7 cellular contexts compared by ENCODE assay signal in genomic region chr17:82384730-82385429, GRCh38. TPM values are rescaled to one million over a fixed set of nuclear protein-coding genes. Genes with fewer than 3 reads are reported as not detected.
DNase-seq lines count a peak whose midpoint lies in the region; ATAC-seq and TF ChIP-seq lines count a peak whose summit lies in the region.

No MANE protein-coding gene starts in this region.

- no peaks in the 10 kb centered on the region for H3K9me3 Mint-ChIP-seq in activated CD8-positive, alpha-beta T cell treated with anti-CD3 and anti-CD28 coated beads for 36 hours

- POLR2A ChIA-PET in activated CD8-positive, alpha-beta T cell treated with anti-CD3 and anti-CD28 coated beads for 36 hours (lab: Charles Lee), result interaction anchor here (0.6 to 1.4 kb wide), 3 partner anchors 14 to 185 kb away, joined by 3 to 6 read pairs (median 3); no protein-coding TSS in a partner anchor

- no peak for TF ChIP-seq POLR2A in thyroid gland (IDR thresholded peaks at IDR 0.05)
- TF ChIP-seq POLR2A in GM18505 (IDR thresholded peaks at IDR 0.05; ENCODE audit: borderline replicate concordance, extremely low read depth, insufficient read depth, insufficient read length), result no peak

- no peak overlapping the region for H3K4me3 Mint-ChIP-seq in activated CD8-positive, alpha-beta T cell treated with anti-CD3 and anti-CD28 coated beads for 36 hours

- no peak for ATAC-seq in activated CD8-positive, alpha-beta T cell treated with anti-CD3 and anti-CD28 coated beads for 36 hours
- ATAC-seq in GM18505 (IDR thresholded peaks at IDR 0.05; ENCODE audit: unreplicated experiment), result no peak

- WGBS in thyroid gland, 2 donors, result 37 to 45% methylated on average over 10 to 23 of the region's 25 CpGs

- H3K36me3 ChIP-seq in thyroid gland, result no peaks in the 10 kb centered on the region

- peaks cover 3% of the 10 kb centered on the region for H3K4me1 Mint-ChIP-seq in activated CD8-positive, alpha-beta T cell treated with anti-CD3 and anti-CD28 coated beads for 36 hours (ENCODE audit: low read depth)

- CTCF ChIA-PET in activated CD8-positive, alpha-beta T cell treated with anti-CD3 and anti-CD28 coated beads for 36 hours (lab: Charles Lee), result no interaction called here

- no peaks in the 10 kb centered on the region for H3K36me3 Mint-ChIP-seq in activated CD8-positive, alpha-beta T cell treated with anti-CD3 and anti-CD28 coated beads for 36 hours (ENCODE audit: low read depth)

- no peak overlapping the region for H3K27ac ChIP-seq in thyroid gland

- no peak overlapping the region for H3K27ac Mint-ChIP-seq in activated CD8-positive, alpha-beta T cell treated with anti-CD3 and anti-CD28 coated beads for 36 hours

- peak in 4 of 6 experiments; percentile 9 to 57 (median 48) for TF ChIP-seq CTCF in thyroid gland (IDR thresholded peaks at IDR 0.05)
- no peak for TF ChIP-seq CTCF in activated CD8-positive, alpha-beta T cell treated with anti-CD3 and anti-CD28 coated beads for 36 hours (IDR thresholded peaks at IDR 0.05)

- no peaks in the 10 kb centered on the region for H3K27me3 ChIP-seq in thyroid gland

- intact Hi-C loops in thyroid gland (cut with DNase I), result no loop called here
- intact Hi-C loops in activated CD8-positive, alpha-beta T cell treated with anti-CD3 and anti-CD28 coated beads for 36 hours (cut with micrococcal nuclease), result no loop called here

- H3K4me3 ChIP-seq in thyroid gland (replicated peaks in 1 of 3), result no peak overlapping the region

- DNase-seq in HK-2 (ENCODE audit: unreplicated experiment) (peak; percentile 50), NCI-H526 treated with DMSO at 0.1 percent for 48 hours (lab: John Stamatoyannopoulos, UW) (peak; percentile 71), fibroblast of peridontal ligament (ENCODE audit: extremely low read depth) (peak; percentile 59), thyroid gland (peak; percentile 71 to 85), CD1c-positive myeloid dendritic cell (ENCODE audit: extremely low spot score) (no peak)
- no peak for DNase-seq in activated CD8-positive, alpha-beta T cell treated with anti-CD3 and anti-CD28 coated beads for 36 hours

- H3K27me3 Mint-ChIP-seq in activated CD8-positive, alpha-beta T cell treated with anti-CD3 and anti-CD28 coated beads for 36 hours, result peaks cover 12% of the 10 kb centered on the region

- peaks cover 3 to 13% of the 10 kb centered on the region in 2 donors for H3K4me1 ChIP-seq in thyroid gland

- no peaks in the 10 kb centered on the region for H3K9me3 ChIP-seq in thyroid gland

RNA-seq across cellular contexts. Expression of gene UTS2R, which starts 13.3 kb away (rescaled TPM):
- total RNA-seq in thyroid gland, result 1 to 10 TPM in 3 of 4 donors, under 1 TPM in 1; 0.22 to 6.6 (median 3.9) TPM
- total RNA-seq in activated CD8-positive, alpha-beta T cell treated with anti-CD3 and anti-CD28 coated beads for 36 hours, result not detected

RNA-seq across cellular contexts. Expression of gene TEX19, which starts 25.8 kb away (rescaled TPM):
- under 1 TPM in 1 of 4 donors, not detected in 3; 0.54 TPM for total RNA-seq in thyroid gland
- total RNA-seq in activated CD8-positive, alpha-beta T cell treated with anti-CD3 and anti-CD28 coated beads for 36 hours, result not detected

RNA-seq across cellular contexts. Expression of gene HEXD, which starts 33.3 kb away (rescaled TPM):
- 10 to 100 TPM; 33.2 to 72.7 (median 40.9) TPM for total RNA-seq in thyroid gland
- total RNA-seq in activated CD8-positive, alpha-beta T cell treated with anti-CD3 and anti-CD28 coated beads for 36 hours, result 10 to 100 TPM; 21.8 to 21.9 TPM

RNA-seq across cellular contexts. Expression of gene OGFOD3, which starts 33.5 kb away (rescaled TPM):
- total RNA-seq in thyroid gland, result 10 to 100 TPM; 46.5 to 57.5 (median 55.1) TPM
- total RNA-seq in activated CD8-positive, alpha-beta T cell treated with anti-CD3 and anti-CD28 coated beads for 36 hours, result 10 to 100 TPM; 22.0 to 25.0 TPM

RNA-seq across cellular contexts. Expression of gene SECTM1, which starts 51.3 kb away (rescaled TPM):
- total RNA-seq in thyroid gland, result 10 to 100 TPM in 1 of 4 donors, 1 to 10 TPM in 3; 4.1 to 15.3 (median 5.1) TPM
- under 1 TPM; 0.45 to 0.50 TPM for total RNA-seq in activated CD8-positive, alpha-beta T cell treated with anti-CD3 and anti-CD28 coated beads for 36 hours

Comparison
In these comparisons a context has a peak if more than half of its experiments do, and no peak if none do; other contexts are left out.
1. DNase-seq: peak in HK-2 (single experiment), NCI-H526 treated with DMSO at 0.1 percent for 48 hours (single experiment), fibroblast of peridontal ligament (single experiment) and thyroid gland (2 of 2); none in activated CD8-positive, alpha-beta T cell treated with anti-CD3 and anti-CD28 coated beads for 36 hours (single experiment) and CD1c-positive myeloid dendritic cell (single experiment).